8 cellular contexts compared by ENCODE assay signal in the genomic region with DNA sequence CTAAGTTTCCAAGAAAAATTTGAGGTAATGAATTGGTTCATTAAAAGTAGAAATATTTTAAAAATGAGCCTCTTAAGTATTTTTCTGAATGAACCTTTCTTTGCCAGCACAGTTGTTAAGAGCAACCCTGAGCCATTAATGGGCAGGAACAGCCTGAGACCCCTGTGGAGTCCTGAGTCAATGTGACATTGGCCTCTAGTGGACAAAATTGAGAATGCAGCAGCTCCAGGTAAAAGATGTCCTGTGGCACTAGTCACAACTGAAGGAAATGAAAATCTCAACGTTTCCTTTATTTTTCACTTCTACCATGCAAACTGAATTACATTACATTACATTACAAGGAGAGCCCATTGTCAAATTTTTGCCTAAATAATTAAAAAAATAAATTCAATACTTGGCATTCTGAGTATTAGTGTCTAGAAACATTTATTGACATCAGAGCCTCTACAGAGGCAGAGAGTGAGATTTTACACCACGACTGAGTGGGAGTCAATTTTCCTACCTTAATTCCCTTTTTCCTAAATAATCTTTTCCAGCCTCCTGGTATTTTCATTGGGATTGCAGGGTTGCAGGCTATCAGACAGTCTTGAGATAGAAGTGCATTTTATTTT.
DNase-seq lines count a peak whose midpoint lies in the region; ATAC-seq, FAIRE-seq and TF ChIP-seq lines count a peak whose summit lies in the region.

No MANE protein-coding gene starts in this region.

- 37 to 40% methylated on average over 2 of the region's 2 CpGs for WGBS in testis, 2 donors

- H3K27me3 ChIP-seq in testis, result no peaks in the 10 kb centered on the region

- H3K4me3 Mint-ChIP-seq in activated CD4-positive, alpha-beta T cell treated with anti-CD3 and anti-CD28 coated beads for 36 hours, result no peak overlapping the region
- no peak overlapping the region for H3K4me3 Mint-ChIP-seq in mesothelial cell of epicardium

- H3K9me3 ChIP-seq in testis, result no peaks in the 10 kb centered on the region

- intact Hi-C loops in activated CD4-positive, alpha-beta T cell treated with anti-CD3 and anti-CD28 coated beads for 36 hours (cut with DNase I, micrococcal nuclease), result loop anchor here (1.0 to 5.0 kb wide), 3 partner anchors 218 to 537 kb away; a partner anchor contains a TSS
- intact Hi-C loops in testis (cut with DNase I; ENCODE audit: low total_unique reads), result no loop called here

- CTCF ChIA-PET in activated CD4-positive, alpha-beta T cell treated with anti-CD3 and anti-CD28 coated beads for 36 hours (lab: Charles Lee), result interaction anchor here (0.6 to 8.2 kb wide), 17 partner anchors 8 to 394 kb away, joined by 3 to 139 read pairs (median 5); no protein-coding TSS in a partner anchor

- TF ChIP-seq CTCF in mesothelial cell of epicardium (IDR thresholded peaks at IDR 0.05; ENCODE audit: unreplicated experiment), result peak; percentile 94
- peak; percentile 68 to 95 (median 90) for TF ChIP-seq CTCF in testis (IDR thresholded peaks at IDR 0.05)

- no peaks in the 10 kb centered on the region for H3K27me3 Mint-ChIP-seq in activated CD4-positive, alpha-beta T cell treated with anti-CD3 and anti-CD28 coated beads for 36 hours
- H3K27me3 Mint-ChIP-seq in mesothelial cell of epicardium (ENCODE audit: low read depth), result no peaks in the 10 kb centered on the region

- no peak for TF ChIP-seq POLR2A in testis (IDR thresholded peaks at IDR 0.05)

- H3K36me3 ChIP-seq in testis (ENCODE audit: low read depth, missing control alignments), result no peaks in the 10 kb centered on the region

- H3K27ac ChIP-seq in testis, result no peak overlapping the region

- H3K9me3 Mint-ChIP-seq in activated CD4-positive, alpha-beta T cell treated with anti-CD3 and anti-CD28 coated beads for 36 hours (ENCODE audit: low read depth), result no peaks in the 10 kb centered on the region
- no peaks in the 10 kb centered on the region for H3K9me3 Mint-ChIP-seq in mesothelial cell of epicardium

- no peaks in the 10 kb centered on the region for H3K4me1 Mint-ChIP-seq in activated CD4-positive, alpha-beta T cell treated with anti-CD3 and anti-CD28 coated beads for 36 hours
- H3K4me1 Mint-ChIP-seq in mesothelial cell of epicardium, result peaks cover 4% of the 10 kb centered on the region

- FAIRE-seq in endometrium (lab: Jason Lieb, UNC), result peak; percentile 60

- POLR2A ChIA-PET in activated CD4-positive, alpha-beta T cell treated with anti-CD3 and anti-CD28 coated beads for 36 hours (lab: Charles Lee), result no interaction called here

- DNase-seq in COR-L47 (lab: John Stamatoyannopoulos, UW), result peak; percentile 79
- peak; percentile 66 for DNase-seq in GM19240 (ENCODE audit: insufficient read length, low spot score)
- peak; percentile 74 for DNase-seq in NCI-H2171 treated with DMSO at 0.1 percent for 48 hours (lab: John Stamatoyannopoulos, UW)
- peak; percentile 69 for DNase-seq in activated CD4-positive, alpha-beta T cell treated with anti-CD3 and anti-CD28 coated beads for 36 hours
- DNase-seq in mesothelial cell of epicardium (ENCODE audit: low spot score in 2 of 2, unreplicated experiment in 2 of 2), result peak; percentile 41 to 74
- peak; percentile 77 for DNase-seq in testis

- peak; percentile 82 for ATAC-seq in HG03196 (IDR thresholded peaks at IDR 0.05; ENCODE audit: unreplicated experiment)
- peak; percentile 80 for ATAC-seq in activated CD4-positive, alpha-beta T cell treated with anti-CD3 and anti-CD28 coated beads for 36 hours

- no peak overlapping the region for H3K27ac Mint-ChIP-seq in activated CD4-positive, alpha-beta T cell treated with anti-CD3 and anti-CD28 coated beads for 36 hours
- H3K27ac Mint-ChIP-seq in mesothelial cell of epicardium, result no peak overlapping the region

- H3K4me3 ChIP-seq in testis, result no peak overlapping the region

- H3K4me1 ChIP-seq in testis, result peaks cover under 1% of the 10 kb centered on the region

- H3K36me3 Mint-ChIP-seq in activated CD4-positive, alpha-beta T cell treated with anti-CD3 and anti-CD28 coated beads for 36 hours (ENCODE audit: low read depth), result no peaks in the 10 kb centered on the region
- no peaks in the 10 kb centered on the region for H3K36me3 Mint-ChIP-seq in mesothelial cell of epicardium
